In genomic region chr15:88076246-88076645, GRCh38 we compare ENCODE assay signal across 17 cellular contexts.
DNase-seq lines count a peak whose midpoint lies in the region; ATAC-seq, FAIRE-seq and TF ChIP-seq lines count a peak whose summit lies in the region.
"Had no signal": no experiment of that assay in that cellular context is flagged by ENCODE, and none has a peak within 500 bp of the region (broad histone marks: within the 10 kb centered on the region; RNA-seq: fewer than 3 reads in every experiment).

No MANE protein-coding gene starts in this region.

- H3K27ac ChIP-seq in SJCRH30 (peak overlapping the region; percentile 82), smooth muscle cell (ENCODE audit: low read depth) (peak overlapping the region; percentile 93), right lobe of liver (no peak overlapping the region)
- H3K27ac ChIP-seq: 22Rv1, A549, BLaER1, GM23248, HL-60 had no signal

- H4K20me1 ChIP-seq in smooth muscle cell (ENCODE audit: low read depth) = no peaks in the 10 kb centered on the region
- H4K20me1 ChIP-seq: BLaER1 had no signal

- H3K27me3 ChIP-seq in SJCRH30 (no peaks in the 10 kb centered on the region), bronchial epithelial cell (ENCODE audit: control insufficient read depth, insufficient read depth, low read length) (no peaks in the 10 kb centered on the region), smooth muscle cell (ENCODE audit: low read depth) (no peaks in the 10 kb centered on the region), right lobe of liver (no peaks in the 10 kb centered on the region)

- H3K4me2 ChIP-seq in smooth muscle cell = no peak overlapping the region
- H3K4me2 ChIP-seq: A549 had no signal

- DNase-seq in NCI-H524 (lab: John Stamatoyannopoulos, UW) (peak; percentile 84 to 94), SJCRH30 (peak; percentile 52 to 86), bronchial epithelial cell (ENCODE audit: low read depth) (no peak), smooth muscle cell (lab: John Stamatoyannopoulos, UW; ENCODE audit: unreplicated experiment) (no peak), NCI-H2171 treated with DMSO at 0.1 percent for 48 hours (lab: John Stamatoyannopoulos, UW) (no peak), right lobe of liver (no peak)
- DNase-seq: CD4-positive, alpha-beta memory T cell; DMS153; DMS79; GDM1; GM23248 had no signal

- H3K79me2 ChIP-seq in smooth muscle cell (ENCODE audit: low read depth) = no peaks in the 10 kb centered on the region

- H3K4me3 ChIP-seq in SJCRH30 (no peak overlapping the region), bronchial epithelial cell (ENCODE audit: low read depth, low read length) (no peak overlapping the region), smooth muscle cell (no peak overlapping the region), right lobe of liver (no peak overlapping the region)
- H3K4me3 ChIP-seq: A549, BLaER1, GM23248, HAP-1 had no signal

- H3K36me3 ChIP-seq in SJCRH30 (no peaks in the 10 kb centered on the region), bronchial epithelial cell (ENCODE audit: control insufficient read depth, insufficient read depth, low read length) (no peaks in the 10 kb centered on the region), smooth muscle cell (ENCODE audit: low read depth) (no peaks in the 10 kb centered on the region), right lobe of liver (no peaks in the 10 kb centered on the region)
- H3K36me3 ChIP-seq: BLaER1, HAP-1 had no signal

- peak; percentile 7 for FAIRE-seq in bronchial epithelial cell (lab: Jason Lieb, UNC)
- FAIRE-seq: A549 had no signal

- H2AFZ ChIP-seq in smooth muscle cell (ENCODE audit: low read depth) = no peak overlapping the region
- H2AFZ ChIP-seq: GM23248 had no signal

- intact Hi-C loops in right lobe of liver (cut with DNase I) = no loop called here

- H3K9ac ChIP-seq in smooth muscle cell (ENCODE audit: low read depth) = no peak overlapping the region
- H3K9ac ChIP-seq: BLaER1, GM23248 had no signal

- H3F3A ChIP-seq in smooth muscle cell (ENCODE audit: low read depth) = peaks cover 10% of the 10 kb centered on the region

- no peak for TF ChIP-seq CTCF in bronchial epithelial cell (IDR thresholded peaks at IDR 0.05; ENCODE audit: insufficient read depth, low read length, severe bottlenecking)
- TF ChIP-seq CTCF in smooth muscle cell (IDR thresholded peaks at IDR 0.05; ENCODE audit: borderline replicate concordance, insufficient read depth, poor library complexity, severe bottlenecking) = no peak
- no peak for TF ChIP-seq CTCF in right lobe of liver (IDR thresholded peaks at IDR 0.05)

- ATAC-seq in HG03095 (IDR thresholded peaks at IDR 0.05; ENCODE audit: unreplicated experiment) (no peak), right lobe of liver (no peak)
- ATAC-seq: A549 had no signal

- TF ChIP-seq POLR2A in right lobe of liver (IDR thresholded peaks at IDR 0.05) = no peak

- H3K9me3 ChIP-seq in SJCRH30 (replicated peaks) (no peaks in the 10 kb centered on the region), smooth muscle cell (replicated peaks; ENCODE audit: low read depth) (no peaks in the 10 kb centered on the region), right lobe of liver (no peaks in the 10 kb centered on the region)
- H3K9me3 ChIP-seq: A549, BLaER1 had no signal

- H3K4me1 ChIP-seq in SJCRH30 (peaks cover 39% of the 10 kb centered on the region), smooth muscle cell (ENCODE audit: low read depth) (peaks cover 5% of the 10 kb centered on the region), right lobe of liver (no peaks in the 10 kb centered on the region)
- H3K4me1 ChIP-seq: A549, HAP-1 had no signal

Comparison
In these comparisons a context has a peak if more than half of its experiments do, and no peak if none do; other contexts are left out.
1. DNase-seq: peak in NCI-H524 (2 of 2) and SJCRH30 (2 of 2); none in bronchial epithelial cell (single experiment), smooth muscle cell (single experiment), NCI-H2171 treated with DMSO at 0.1 percent for 48 hours (single experiment) and right lobe of liver (0 of 3).
2. H3K27ac ChIP-seq: peak in SJCRH30 (single experiment) and smooth muscle cell (single experiment); none in right lobe of liver (0 of 3).